ENCODE assay signal across 9 cellular contexts in genomic region chr20:31712564-31713311, GRCh38. TPM values are rescaled to one million over a fixed set of nuclear protein-coding genes. Genes with fewer than 3 reads are reported as not detected.
DNase-seq lines count a peak whose midpoint lies in the region; ATAC-seq, FAIRE-seq and TF ChIP-seq lines count a peak whose summit lies in the region.
"Had no signal": no experiment of that assay in that cellular context is flagged by ENCODE, and none has a peak within 500 bp of the region (broad histone marks: within the 10 kb centered on the region; RNA-seq: fewer than 3 reads in every experiment).

No MANE protein-coding gene starts in this region.

- no peak overlapping the region for H3K14ac ChIP-seq in H1 (ENCODE audit: insufficient read length)

- H3K79me2 ChIP-seq in H1 (ENCODE audit: control insufficient read depth in 1 of 2, insufficient read depth in 2 of 2, low read length in 2 of 2): peaks cover 12 to 93% of the 10 kb centered on the region in 2 experiments

- H3K9me3 ChIP-seq in Panc1 (ENCODE audit: control insufficient read depth, insufficient read depth, low read depth, low read length): no peaks in the 10 kb centered on the region
- no peaks in the 10 kb centered on the region for H3K9me3 ChIP-seq in H1 (ENCODE audit: insufficient read depth in 2 of 2, low read depth in 1 of 2, low read length in 1 of 2)
- no peaks in the 10 kb centered on the region for H3K9me3 ChIP-seq in lung (ENCODE audit: control insufficient read depth in 2 of 2, insufficient read depth in 1 of 2, low read length in 1 of 2)
- no peaks in the 10 kb centered on the region for H3K9me3 ChIP-seq in testis

- peak; percentile 46 for ATAC-seq in Panc1
- ATAC-seq in lung (ENCODE audit: insufficient read depth, low FRiP score): peak; percentile 66
- no peak for ATAC-seq in GM21717 (IDR thresholded peaks at IDR 0.05; ENCODE audit: unreplicated experiment)
- ATAC-seq in GM19463 (IDR thresholded peaks at IDR 0.05; ENCODE audit: unreplicated experiment): no peak

- H2AFZ ChIP-seq in H1 (ENCODE audit: low read length): no peak overlapping the region

- H3K9ac ChIP-seq in H1 (replicated peaks in 1 of 4; ENCODE audit: extremely low read depth in 1 of 4, low read depth in 3 of 4, low read length in 3 of 4): peak overlapping the region in 1 of 4 experiments; percentile 6; a peak in 3 of 7 replicates

- no peak for TF ChIP-seq CTCF in Panc1 (IDR thresholded peaks at IDR 0.05)
- TF ChIP-seq CTCF in H1 (IDR thresholded peaks at IDR 0.05; ENCODE audit: control extremely low read depth in 1 of 3, insufficient read depth in 1 of 3, low read depth in 1 of 3, low read length in 3 of 3): no peak
- TF ChIP-seq CTCF in lung (IDR thresholded peaks at IDR 0.05; ENCODE audit: control extremely low read depth, extremely low read depth): no peak
- no peak for TF ChIP-seq CTCF in testis (IDR thresholded peaks at IDR 0.05)

- peaks cover 70% of the 10 kb centered on the region for H3K4me1 ChIP-seq in Panc1 (ENCODE audit: control insufficient read depth, insufficient read depth, low read length)
- peaks cover 27 to 44% (median 36%) of the 10 kb centered on the region in 4 experiments for H3K4me1 ChIP-seq in H1 (replicated peaks in 1 of 4; ENCODE audit: control insufficient read depth in 3 of 4, insufficient read depth in 4 of 4, low read length in 3 of 4)
- H3K4me1 ChIP-seq in lung (ENCODE audit: control insufficient read depth in 2 of 2, insufficient read depth in 2 of 2, low read length in 2 of 2): peaks cover 35 to 63% of the 10 kb centered on the region in 2 donors
- peaks cover 72% of the 10 kb centered on the region for H3K4me1 ChIP-seq in testis

- H2BK20ac ChIP-seq in H1 (ENCODE audit: low read length): peak overlapping the region; percentile 74

- TF ChIP-seq RAD21 in H1 (IDR thresholded peaks at IDR 0.05 in 1 of 2, conservative IDR thresholded peaks at IDR 0.05 in 1 of 2; ENCODE audit: low read depth in 2 of 2, low read length in 2 of 2): no peak; a peak in 1 of 4 replicates

- H2BK12ac ChIP-seq in H1 (ENCODE audit: low read depth, low read length): peak overlapping the region; percentile 97

- peak overlapping the region; percentile 18 for H4K5ac ChIP-seq in H1 (ENCODE audit: insufficient read length, low read depth, low read length)

- H4K91ac ChIP-seq in H1 (replicated peaks; ENCODE audit: insufficient read length, low read length): peak overlapping the region; percentile 71

- DNase-seq in ELR (ENCODE audit: low read depth) (peak; percentile 91), Panc1 (ENCODE audit: low read depth, low spot score) (no peak), H1 (ENCODE audit: low read depth in 1 of 2, low spot score in 2 of 2) (peak; percentile 55 to 86), lung (ENCODE audit: low spot score) (peak; percentile 88), testis (peak; percentile 93)
- no peak for DNase-seq in activated naive CD4-positive, alpha-beta T cell treated with anti-CD3 and anti-CD28 coated beads, Interleukin-2, amount 50 U/mL, for 16 hours

- peak overlapping the region; percentile 92 for H3K27ac ChIP-seq in Panc1 (ENCODE audit: low read length)
- peak overlapping the region; percentile 31 for H3K27ac ChIP-seq in H1 (ENCODE audit: low read depth, low read length)
- H3K27ac ChIP-seq in lung (ENCODE audit: low read depth in 1 of 2, low read length in 1 of 2): peak overlapping the region; percentile 96 to 99
- H3K27ac ChIP-seq in testis: peak overlapping the region; percentile 79 to 99

- H2BK120ac ChIP-seq in H1 (replicated peaks; ENCODE audit: low read depth, low read length): peak overlapping the region; percentile 39

- H3K56ac ChIP-seq in H1 (replicated peaks; ENCODE audit: insufficient read length, low read depth, low read length): peak overlapping the region; percentile 17

- H3K23ac ChIP-seq in H1 (ENCODE audit: insufficient read length): no peak overlapping the region

- CTCF ChIA-PET in Panc1 (lab: Charles Lee) (no interaction called here), H1 (lab: Charles Lee; ENCODE audit: partially characterized antibody) (interaction anchor here (0.7 to 5.6 kb wide), 12 partner anchors 8 to 83 kb away, joined by 3 to 52 read pairs (median 4); partner anchors contain the start of gene BCL2L1)

- 57% methylated on average over 8 of the region's 8 CpGs; no CpG with 5 or more reads in 1 of the 2 experiments for whole genome bisulfite sequencing in H1 (ENCODE audit: extremely low coverage in 1 of 2, insufficient coverage in 1 of 2, insufficient read length in 1 of 2, insufficient replicate concordance in 2 of 2, low coverage in 1 of 2, low lambda C conversion rate in 2 of 2, missing lambda C conversion rate in 1 of 2), 2 experiments
- WGBS in lung, 2 donors: 26 to 63% methylated on average over 8 of the region's 8 CpGs
- 27 to 41% methylated on average over 8 of the region's 8 CpGs for WGBS in testis, 2 donors

- peak overlapping the region; percentile 42 for H3K4ac ChIP-seq in H1 (replicated peaks; ENCODE audit: insufficient read length, low read depth, low read length)

- no peaks in the 10 kb centered on the region for H3K23me2 ChIP-seq in H1 (ENCODE audit: low read depth, low read length)

- peaks cover 2 to 8% of the 10 kb centered on the region in 2 experiments for H4K20me1 ChIP-seq in H1 (replicated peaks in 1 of 2; ENCODE audit: control insufficient read depth in 1 of 2, insufficient read depth in 2 of 2, low read length in 2 of 2)

- peaks cover 15% of the 10 kb centered on the region; the same call in 1 of the 2 replicates for H3K36me3 ChIP-seq in Panc1 (ENCODE audit: control insufficient read depth, insufficient read depth, low read length)
- peaks cover 4 to 12% (median 5%) of the 10 kb centered on the region in 4 experiments; a peak in 6 of 8 replicates for H3K36me3 ChIP-seq in H1 (ENCODE audit: control insufficient read depth in 2 of 4, insufficient read depth in 4 of 4, low read length in 3 of 4)
- peaks cover 4 to 31% of the 10 kb centered on the region in 2 donors for H3K36me3 ChIP-seq in lung (ENCODE audit: control insufficient read depth in 2 of 2, insufficient read depth in 2 of 2, low read length in 2 of 2)
- no peaks in the 10 kb centered on the region for H3K36me3 ChIP-seq in testis (ENCODE audit: low read depth, missing control alignments)

- H2BK15ac ChIP-seq in H1 (ENCODE audit: low read length): no peak overlapping the region

- TF ChIP-seq EP300 in H1 (IDR thresholded peaks at IDR 0.05; ENCODE audit: borderline replicate concordance in 1 of 2, low read depth in 2 of 2, low read length in 2 of 2): peak in 1 of 2 experiments; percentile 87; a peak in 1 of 3 replicates

- POLR2A ChIA-PET in Panc1 (lab: Charles Lee): interaction anchor here (0.5 to 0.9 kb wide), 2 partner anchors 10 to 59 kb away, joined by 3 to 8 read pairs; partner anchors contain the start of gene BCL2L1
- POLR2A ChIA-PET in H1 (lab: Charles Lee; ENCODE audit: partially characterized antibody): interaction anchor here (0.6 to 6.2 kb wide), 11 partner anchors 9 to 106 kb away, joined by 3 to 85 read pairs (median 5); partner anchors contain the start of gene BCL2L1

- BruUV-seq in Panc1 (replicated peaks; lab: Mats Ljungman, UMichigan): no TSS peak

- H3K4me2 ChIP-seq in H1 (ENCODE audit: insufficient read depth in 1 of 2, low read depth in 2 of 2, low read length in 2 of 2): peak overlapping the region; percentile 57 to 75

- in situ Hi-C loops in Panc1 (cut with HindIII; ENCODE audit: low pct_unique_long_range_greater_than_20kb, low sequenced_read_pairs): no loop called here

- FAIRE-seq in H1 (lab: Jason Lieb, UNC): peak; percentile 87
- FAIRE-seq: TTC549 had no signal

- intact Hi-C loops in Panc1 (cut with micrococcal nuclease; ENCODE audit: unreplicated experiment): no loop called here
- intact Hi-C loops in testis (cut with DNase I; ENCODE audit: low total_unique reads): no loop called here

- peak overlapping the region; percentile 96 for H2BK5ac ChIP-seq in H1 (ENCODE audit: low read depth, low read length)

- peak overlapping the region; percentile 60 for H3K18ac ChIP-seq in H1 (ENCODE audit: extremely low read depth, low read length)

- peaks cover 11% of the 10 kb centered on the region for H3K79me1 ChIP-seq in H1 (ENCODE audit: low read depth, low read length)

- H3K4me3 ChIP-seq in Panc1 (ENCODE audit: low read depth in 2 of 2, low read length in 2 of 2): peak overlapping the region in 1 of 2 experiments; percentile 17; a peak in 2 of 4 replicates
- peak overlapping the region in 3 of 4 experiments; percentile 17 to 43 (median 30); a peak in 4 of 8 replicates for H3K4me3 ChIP-seq in H1 (ENCODE audit: extremely low read depth in 1 of 4, insufficient read depth in 2 of 4, low read depth in 3 of 4, low read length in 4 of 4)
- no peak overlapping the region for H3K4me3 ChIP-seq in lung
- H3K4me3 ChIP-seq in testis: no peak overlapping the region

- no peak overlapping the region for H4K8ac ChIP-seq in H1 (ENCODE audit: extremely low read depth, insufficient read depth, low read length)

- H3K27me3 ChIP-seq in Panc1 (ENCODE audit: control insufficient read depth, insufficient read depth, low read length) (no peaks in the 10 kb centered on the region), H1 (replicated peaks in 1 of 4; ENCODE audit: control insufficient read depth in 3 of 4, extremely low read depth in 1 of 4, insufficient read depth in 3 of 4, low read length in 3 of 4) (no peaks in the 10 kb centered on the region), lung (ENCODE audit: control insufficient read depth, insufficient read depth) (no peaks in the 10 kb centered on the region), testis (no peaks in the 10 kb centered on the region)

- no peak; a peak in 1 of 3 replicates for TF ChIP-seq POLR2A in H1 (IDR thresholded peaks at IDR 0.05; ENCODE audit: control extremely low read depth in 1 of 2, low read depth in 2 of 2, low read length in 2 of 2)
- no peak for TF ChIP-seq POLR2A in testis (IDR thresholded peaks at IDR 0.05)

- H2AK5ac ChIP-seq in H1 (ENCODE audit: low read depth, low read length): peak overlapping the region; percentile 67; the same call in 1 of the 2 replicates

RNA-seq across cellular contexts. Expression of gene BCL2L1, which starts 9.9 kb away (rescaled TPM):
- total RNA-seq in Panc1 (2021; ENCODE audit: unreplicated experiment) (150 TPM), lung (100 to 1,000 TPM; 113 to 150 TPM), testis (10 to 100 TPM; 83.0 to 84.7 TPM)
- polyA plus RNA-seq in Panc1 (2012; ENCODE audit: insufficient read length): 127 TPM
- total RNA-seq in H1 (2021; fragmentation: NEBNext Ultra II Directional; extraction: Animal tissue kit (Norgen Biotek cat#: 25700)): 64.9 and 66.0 TPM in 2 replicates
- polyA plus RNA-seq in H1 (2011; rRNA removed) (66.1 and 94.4 TPM in 2 replicates), lung (100 to 1,000 TPM; 107 to 120 TPM), testis (ENCODE audit: insufficient read depth, low read depth, low replicate concordance) (122 TPM)
- polyA plus RNA-seq in H1 (2011; cell fraction: cytosol; rRNA removed): 78.2 TPM
- 67.5 TPM for polyA plus RNA-seq in H1 (2011; cell fraction: nucleus; rRNA removed)
- polyA plus RNA-seq in H1 (2012, experiment 1 of 2): 69.5 to 76.8 TPM (median 74.9 TPM) in 4 replicates
- polyA plus RNA-seq in H1 (2012, experiment 2 of 2): 119 TPM
- 36.6 TPM for polyA plus RNA-seq in H1 (2013, experiment 1 of 2)
- polyA plus RNA-seq in H1 (2013, experiment 2 of 2): 38.8 TPM
- 49.7 and 68.8 TPM in 2 replicates for polyA minus RNA-seq in H1 (2011; rRNA and poly(A)+ RNA removed)
- 46.3 TPM for polyA minus RNA-seq in H1 (2011; cell fraction: cytosol; rRNA and poly(A)+ RNA removed)
- 57.2 TPM for polyA minus RNA-seq in H1 (2011; cell fraction: nucleus; rRNA and poly(A)+ RNA removed)

RNA-seq across cellular contexts. Expression of gene TPX2, which starts 26.4 kb away (rescaled TPM):
- total RNA-seq in Panc1 (2021; ENCODE audit: unreplicated experiment): 248 TPM
- 84.6 TPM for polyA plus RNA-seq in Panc1 (2012; ENCODE audit: insufficient read length)
- total RNA-seq in H1 (2021; fragmentation: NEBNext Ultra II Directional; extraction: Animal tissue kit (Norgen Biotek cat#: 25700)): 122 and 125 TPM in 2 replicates
- polyA plus RNA-seq in H1 (2011; rRNA removed): 36.5 and 43.6 TPM in 2 replicates
- polyA plus RNA-seq in H1 (2011; cell fraction: cytosol; rRNA removed): 59.8 TPM
- polyA plus RNA-seq in H1 (2011; cell fraction: nucleus; rRNA removed): 51.2 TPM
- 97.2 to 147 TPM (median 112 TPM) in 4 replicates for polyA plus RNA-seq in H1 (2012, experiment 1 of 2)
- polyA plus RNA-seq in H1 (2012, experiment 2 of 2): 15.4 TPM
- 96.2 TPM for polyA plus RNA-seq in H1 (2013, experiment 1 of 2)
- 91.5 TPM for polyA plus RNA-seq in H1 (2013, experiment 2 of 2)
- polyA minus RNA-seq in H1 (2011; rRNA and poly(A)+ RNA removed): 68.9 and 76.2 TPM in 2 replicates
- 54.8 TPM for polyA minus RNA-seq in H1 (2011; cell fraction: cytosol; rRNA and poly(A)+ RNA removed)
- polyA minus RNA-seq in H1 (2011; cell fraction: nucleus; rRNA and poly(A)+ RNA removed): 62.2 TPM
- total RNA-seq in lung: 1 to 10 TPM; 1.6 to 6.5 TPM
- 1 to 10 TPM; 2.0 to 2.1 TPM for polyA plus RNA-seq in lung
- 10 to 100 TPM; 39.7 to 52.5 TPM for total RNA-seq in testis
- 74.6 TPM for polyA plus RNA-seq in testis (ENCODE audit: insufficient read depth, low read depth, low replicate concordance)

Comparison
In these comparisons a context has a peak if more than half of its experiments do, and no peak if none do; other contexts are left out.
1. DNase-seq: peak in ELR (single experiment), H1 (2 of 2), lung (single experiment) and testis (single experiment); none in Panc1 (single experiment) and activated naive CD4-positive, alpha-beta T cell treated with anti-CD3 and anti-CD28 coated beads, Interleukin-2, amount 50 U/mL, for 16 hours (single experiment).
2. ATAC-seq: peak in Panc1 (single experiment) and lung (single experiment); none in GM21717 (single experiment) and GM19463 (single experiment).
3. H3K27ac ChIP-seq: peak in every context shown above with its lines; median percentile 98 in lung; 92 in Panc1; 89 in testis; 31 in H1.
4. H3K4me3 ChIP-seq: peak in H1 (3 of 4); none in lung (single experiment) and testis (0 of 2).
5. RNA of gene TPX2, which starts 26.4 kb away (total RNA-seq): 248 TPM in Panc1 (single experiment), 122 to 125 TPM in H1 and 39.7 to 52.5 TPM in testis; 1.6 to 6.5 TPM in lung; every median in the first group is over 4 times any median in the second.